1 cellular context compared by ENCODE assay signal in the genomic region with DNA sequence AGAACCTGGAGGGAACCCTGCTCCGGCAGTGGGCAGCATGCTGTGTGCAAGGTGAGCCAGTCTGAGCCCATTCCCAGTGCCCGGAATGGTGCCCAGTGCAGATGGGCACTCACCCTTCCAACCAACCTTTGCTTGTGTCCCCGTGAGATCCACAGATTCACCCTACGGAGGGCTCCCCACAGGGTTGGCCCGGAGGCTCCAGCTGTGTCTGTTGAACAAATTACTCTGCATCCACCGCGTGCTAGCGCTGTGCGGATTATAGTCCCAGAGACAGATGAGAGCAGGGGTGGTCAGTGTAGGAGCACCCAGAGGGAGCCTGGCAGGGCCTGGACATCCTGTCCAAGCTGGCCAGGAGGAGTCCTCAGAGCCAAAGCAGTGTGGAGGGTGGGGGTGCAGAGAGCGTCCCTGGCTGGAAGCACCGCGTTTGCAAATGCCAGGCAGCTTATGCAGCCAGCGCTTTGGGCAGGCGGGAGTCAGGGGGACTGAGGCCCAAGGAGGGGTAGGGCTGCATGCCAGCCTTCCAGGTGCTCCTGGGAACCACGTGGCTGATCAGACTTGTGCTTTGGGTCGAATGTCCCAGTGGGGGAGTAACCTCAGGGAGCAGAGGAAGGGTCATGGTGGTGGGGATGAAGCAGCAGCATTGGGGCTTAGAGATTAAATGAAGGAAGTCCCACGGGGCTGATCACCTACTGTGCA.
TF ChIP-seq lines count a peak whose summit lies in the region.

No MANE protein-coding gene starts in this region.

TF ChIP-seq in HepG2, 621 proteins besides CTCF, POLR2A, EP300 and RAD21 (continued from another document):
- TF ChIP-seq ZNF792 (CRISPR knock-in tag; IDR thresholded peaks at IDR 0.05): no peak
- no peak for TF ChIP-seq NFKBIZ (CRISPR knock-in tag; IDR thresholded peaks at IDR 0.05)
